10 cellular contexts compared by ENCODE assay signal in genomic region chr15:90762109-90762508, GRCh38. TPM values are rescaled to one million over a fixed set of nuclear protein-coding genes. Genes with fewer than 3 reads are reported as not detected.
DNase-seq lines count a peak whose midpoint lies in the region; ATAC-seq, FAIRE-seq and TF ChIP-seq lines count a peak whose summit lies in the region.
"Had no signal": no experiment of that assay in that cellular context is flagged by ENCODE, and none has a peak within 500 bp of the region (broad histone marks: within the 10 kb centered on the region; RNA-seq: fewer than 3 reads in every experiment).

No MANE protein-coding gene starts in this region.

- no peak overlapping the region for H3K4me3 ChIP-seq in fibroblast of villous mesenchyme (ENCODE audit: low read depth, low read length)

- no peak for TF ChIP-seq CTCF in fibroblast of villous mesenchyme (IDR thresholded peaks at IDR 0.05; ENCODE audit: insufficient read depth, low read depth, low read length)

- FAIRE-seq in RCC 7860 (lab: Jason Lieb, UNC): no peak
- no peak for FAIRE-seq in GM12891 (lab: Jason Lieb, UNC)

- no peak for ATAC-seq in HG03196 (IDR thresholded peaks at IDR 0.05; ENCODE audit: unreplicated experiment)
- ATAC-seq: stimulated activated naive CD8-positive, alpha-beta T cell treated with anti-CD3 and anti-CD28 coated beads, Interleukin-15, Interleukin-2, amounts not matched to agents 100 U/mL and 50 U/mL, for 24 hours had no signal

- no peak for TF ChIP-seq POLR2A in GM12891 (IDR thresholded peaks at IDR 0.05; ENCODE audit: low read depth, low read length)

- DNase-seq in AML-193 (lab: John Stamatoyannopoulos, UW): peak; percentile 96
- peak; percentile 2 for DNase-seq in RCC 7860 (ENCODE audit: low spot score)
- DNase-seq in fibroblast of villous mesenchyme (ENCODE audit: low read depth): peak; percentile 87
- DNase-seq in occipital lobe (lab: John Stamatoyannopoulos, UW): peak; percentile 2
- no peak for DNase-seq in activated CD4-positive, alpha-beta T cell treated with anti-CD3 and anti-CD28 coated beads for 48 hours
- no peak for DNase-seq in activated CD4-positive, alpha-beta T cell treated with anti-CD3 and anti-CD28 coated beads for 4 hours
- no peak for DNase-seq in GM12891 (ENCODE audit: insufficient read length, low spot score)
- DNase-seq: activated CD4-positive, alpha-beta T cell treated with anti-CD3 and anti-CD28 coated beads, Interleukin-2, amount 50 U/mL, for 1 hour; stimulated activated naive CD8-positive, alpha-beta T cell treated with anti-CD3 and anti-CD28 coated beads, Interleukin-15, Interleukin-2, amounts not matched to agents 100 U/mL and 50 U/mL, for 24 hours had no signal

TF ChIP-seq in GM12891, 5 proteins besides CTCF, POLR2A, EP300 and RAD21:
- TF ChIP-seq POU2F2 (IDR thresholded peaks at IDR 0.05; ENCODE audit: low read depth, low read length): no peak
- TF ChIP-seq PAX5 (IDR thresholded peaks at IDR 0.05; ENCODE audit: insufficient read depth, low read length, severe bottlenecking): no peak
- TF ChIP-seq TAF1 (IDR thresholded peaks at IDR 0.05; ENCODE audit: low read depth, low read length): no peak
- TF ChIP-seq SPI1 (IDR thresholded peaks at IDR 0.05; ENCODE audit: low read depth, low read length): no peak
- TF ChIP-seq POLR2AphosphoS5 (IDR thresholded peaks at IDR 0.05; ENCODE audit: low read depth, low read length): no peak

RNA-seq across cellular contexts. Expression of gene BLM, which starts 45.0 kb away (rescaled TPM):
- total RNA-seq in fibroblast of villous mesenchyme (4.8 and 6.0 TPM in 2 replicates), occipital lobe (3.6 TPM)
- polyA plus RNA-seq in GM12891 (2012; ENCODE audit: low read depth, missing spikeins): 12.6 TPM

Comparison
In these comparisons a context has a peak if more than half of its experiments do, and no peak if none do; other contexts are left out.
1. DNase-seq: peak in AML-193 (2 of 2), RCC 7860 (single experiment), fibroblast of villous mesenchyme (single experiment) and occipital lobe (single experiment); none in activated CD4-positive, alpha-beta T cell treated with anti-CD3 and anti-CD28 coated beads for 48 hours (single experiment), activated CD4-positive, alpha-beta T cell treated with anti-CD3 and anti-CD28 coated beads for 4 hours (0 of 2) and GM12891 (single experiment).